ENCODE assay signal across 1 cellular context in genomic region chr11:83612891-83613766, GRCh38.
A peak's percentile ranks its signal among the peaks of the same experiment; 100 is the strongest.
TF ChIP-seq lines count a peak whose summit lies in the region.

No MANE protein-coding gene starts in this region.

TF ChIP-seq in H1, 55 proteins besides CTCF, POLR2A, EP300 and RAD21 (continued from another document):
- TF ChIP-seq E2F6 (IDR thresholded peaks at IDR 0.05) (peak; percentile 53; the same call in 1 of the 2 replicates), SP1 (IDR thresholded peaks at IDR 0.05; ENCODE audit: low read depth, low read length) (peak; percentile 72), HDAC2 (IDR thresholded peaks at IDR 0.05; ENCODE audit: borderline replicate concordance in 1 of 2, low read depth in 2 of 2, low read length in 2 of 2) (no peak), EZH2 (IDR thresholded peaks at IDR 0.05; ENCODE audit: low read depth, low read length, severe bottlenecking) (no peak), YY1 (IDR thresholded peaks at IDR 0.05; ENCODE audit: low read depth, low read length) (0 out of 2 replicates have a peak, but pooled peaks have one; percentile 35)
